In genomic region chr7:71239517-71239916, GRCh38 we compare ENCODE assay signal across 1 cellular context.
TF ChIP-seq lines count a peak whose summit lies in the region.

No MANE protein-coding gene starts in this region.

TF ChIP-seq in GM23338, 12 proteins besides CTCF, POLR2A, EP300 and RAD21 (continued from another document):
- no peak for TF ChIP-seq POLR2AphosphoS5 (IDR thresholded peaks at IDR 0.05; ENCODE audit: low read depth)
- no peak for TF ChIP-seq ZNF331 (CRISPR knock-in tag; IDR thresholded peaks at IDR 0.05; ENCODE audit: low read depth)
- TF ChIP-seq ZNF462 (CRISPR knock-in tag; IDR thresholded peaks at IDR 0.05): no peak
- TF ChIP-seq STAT1 (IDR thresholded peaks at IDR 0.05; ENCODE audit: unreplicated experiment): no peak
- no peak for TF ChIP-seq EZH2 (IDR thresholded peaks at IDR 0.05; ENCODE audit: low read depth, unreplicated experiment)
TF ChIP-seq in GM23338: peak in this region for 0.
